Comparison of ENCODE assay signal across 2 cellular contexts in the genomic region with DNA sequence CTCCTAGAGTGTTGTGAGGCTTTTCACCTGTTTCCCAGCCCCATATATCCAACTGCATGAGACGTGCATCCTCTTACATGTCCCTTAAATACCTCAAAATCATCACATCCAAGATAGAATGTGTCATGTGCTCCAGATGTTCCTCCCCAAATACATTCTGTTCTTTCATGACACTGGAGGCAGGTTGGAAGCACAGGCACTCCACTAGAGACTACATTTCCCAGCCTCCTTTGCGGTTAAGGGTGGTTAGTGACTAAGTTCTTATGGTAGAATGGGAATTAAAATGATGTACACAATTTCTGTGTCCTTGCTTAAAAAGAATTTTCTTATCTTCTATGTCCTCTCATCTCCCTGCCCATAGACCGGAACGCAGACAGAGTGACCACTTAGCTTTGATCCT.
A peak's percentile ranks its signal among the peaks of the same experiment; 100 is the strongest.
TF ChIP-seq lines count a peak whose summit lies in the region.

No MANE protein-coding gene starts in this region.

TF ChIP-seq in HepG2, 621 proteins besides CTCF, POLR2A, EP300 and RAD21:
- TF ChIP-seq THAP11 (CRISPR knock-in tag; IDR thresholded peaks at IDR 0.05) (peak; percentile 83), ZNF143 (CRISPR knock-in tag; IDR thresholded peaks at IDR 0.05) (peak; percentile 57), CSRNP2 (CRISPR knock-in tag; conservative IDR thresholded peaks at IDR 0.05; ENCODE audit: low read depth) (no peak)

TF ChIP-seq in K562, 482 proteins besides CTCF, POLR2A, EP300 and RAD21:
- TF ChIP-seq ZBTB1 (CRISPR knock-in tag; IDR thresholded peaks at IDR 0.05; ENCODE audit: borderline replicate concordance, low read depth) (no peak), THRB (CRISPR knock-in tag; conservative IDR thresholded peaks at IDR 0.05) (no peak), MBD1 (CRISPR knock-in tag; IDR thresholded peaks at IDR 0.05) (no peak), NCOA1 (IDR thresholded peaks at IDR 0.05; ENCODE audit: low read depth) (no peak), BMI1 (IDR thresholded peaks at IDR 0.05; ENCODE audit: low read length) (no peak), RFX1 (IDR thresholded peaks at IDR 0.05) (no peak), ZNF165 (CRISPR knock-in tag; IDR thresholded peaks at IDR 0.05; ENCODE audit: borderline replicate concordance) (no peak), MNT (conservative IDR thresholded peaks at IDR 0.05) (no peak), ZNF143 (CRISPR knock-in tag; IDR thresholded peaks at IDR 0.05) (peak; percentile 80), PATZ1 (CRISPR knock-in tag; IDR thresholded peaks at IDR 0.05; ENCODE audit: borderline replicate concordance) (no peak), ESRRA (IDR thresholded peaks at IDR 0.05; ENCODE audit: borderline replicate concordance, low read depth) (peak; percentile 50; the same call in 1 of the 2 replicates), FIP1L1 (IDR thresholded peaks at IDR 0.05; ENCODE audit: low read depth, low read length, poor library complexity, severe bottlenecking) (no peak), PCBP1 (IDR thresholded peaks at IDR 0.05; ENCODE audit: low read depth, low read length, poor library complexity, severe bottlenecking) (no peak), PREB (CRISPR knock-in tag; IDR thresholded peaks at IDR 0.05) (no peak), MCM2 (IDR thresholded peaks at IDR 0.05; ENCODE audit: low read depth) (no peak), PTBP1 (IDR thresholded peaks at IDR 0.05; ENCODE audit: low read depth, low read length) (no peak), GATAD2A (IDR thresholded peaks at IDR 0.05) (no peak), SIX5 (IDR thresholded peaks at IDR 0.05; ENCODE audit: borderline replicate concordance in 1 of 2, insufficient read depth in 1 of 2, low read depth in 1 of 2, low read length in 2 of 2) (peak in 1 of 2 experiments; percentile 58; a peak in 2 of 4 replicates), HCFC1 (IDR thresholded peaks at IDR 0.05; ENCODE audit: low read depth, low read length) (peak; percentile 79), NUFIP1 (IDR thresholded peaks at IDR 0.05; ENCODE audit: partially characterized antibody) (no peak), ZKSCAN3 (CRISPR knock-in tag; IDR thresholded peaks at IDR 0.05) (no peak), U2AF1 (optimal IDR thresholded peaks at IDR 0.05; ENCODE audit: low read depth, low read length) (no peak), EZH2 (IDR thresholded peaks at IDR 0.05; ENCODE audit: borderline replicate concordance, low read depth, low read length) (no peak), COPS2 (conservative IDR thresholded peaks at IDR 0.05) (no peak)
- TF ChIP-seq, protein P1, sequence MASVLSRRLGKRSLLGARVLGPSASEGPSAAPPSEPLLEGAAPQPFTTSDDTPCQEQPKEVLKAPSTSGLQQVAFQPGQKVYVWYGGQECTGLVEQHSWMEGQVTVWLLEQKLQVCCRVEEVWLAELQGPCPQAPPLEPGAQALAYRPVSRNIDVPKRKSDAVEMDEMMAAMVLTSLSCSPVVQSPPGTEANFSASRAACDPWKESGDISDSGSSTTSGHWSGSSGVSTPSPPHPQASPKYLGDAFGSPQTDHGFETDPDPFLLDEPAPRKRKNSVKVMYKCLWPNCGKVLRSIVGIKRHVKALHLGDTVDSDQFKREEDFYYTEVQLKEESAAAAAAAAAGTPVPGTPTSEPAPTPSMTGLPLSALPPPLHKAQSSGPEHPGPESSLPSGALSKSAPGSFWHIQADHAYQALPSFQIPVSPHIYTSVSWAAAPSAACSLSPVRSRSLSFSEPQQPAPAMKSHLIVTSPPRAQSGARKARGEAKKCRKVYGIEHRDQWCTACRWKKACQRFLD (CRISPR knock-in tag; IDR thresholded peaks at IDR 0.05) = no peak
